10 cellular contexts compared by ENCODE assay signal in the genomic region with DNA sequence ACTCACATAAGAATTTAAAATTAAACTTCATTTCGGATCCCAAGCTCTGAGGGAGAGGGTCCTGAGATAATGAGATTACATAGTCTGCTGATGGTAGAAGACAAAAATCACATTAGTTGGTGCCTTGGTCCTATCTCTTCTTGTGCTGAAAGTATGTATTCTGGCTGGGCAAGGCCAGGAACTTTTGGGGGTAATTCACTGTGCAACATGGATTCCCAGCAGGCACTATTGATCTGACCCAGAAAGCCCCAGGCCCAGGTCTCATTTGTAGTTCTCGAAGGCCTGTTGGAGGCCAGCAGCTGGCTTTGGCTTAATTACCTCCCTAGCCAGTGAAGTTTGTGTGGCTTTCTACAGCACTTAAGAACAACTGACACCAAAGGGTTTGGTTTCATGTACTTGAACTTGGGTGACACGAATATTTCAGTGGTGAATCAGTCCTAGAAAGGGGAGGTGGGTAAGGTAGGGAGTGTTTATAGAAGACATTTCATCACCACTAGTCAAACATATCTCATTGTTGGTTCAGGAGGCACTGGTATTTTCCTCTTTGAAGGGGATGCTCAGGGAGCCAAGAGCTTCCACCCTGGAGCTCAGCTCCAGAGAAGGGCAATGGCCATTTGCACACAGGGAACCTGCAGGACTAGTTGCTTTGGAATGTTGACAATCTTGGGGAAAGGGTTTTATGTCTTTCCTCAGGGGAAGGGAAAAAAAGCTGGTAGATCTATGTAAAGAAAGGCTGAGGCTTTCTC.
A peak's percentile ranks its signal among the peaks of the same experiment; 100 is the strongest.
DNase-seq lines count a peak whose midpoint lies in the region; ATAC-seq and TF ChIP-seq lines count a peak whose summit lies in the region.
"Had no signal": no experiment of that assay in that cellular context is flagged by ENCODE, and none has a peak within 500 bp of the region (broad histone marks: within the 10 kb centered on the region; RNA-seq: fewer than 3 reads in every experiment).

No MANE protein-coding gene starts in this region.

- H3K27me3 ChIP-seq in hepatocyte = no peaks in the 10 kb centered on the region

- H3K4me1 ChIP-seq in hepatocyte (ENCODE audit: insufficient read depth) = peaks cover 18% of the 10 kb centered on the region

- H3K9me2 ChIP-seq in hepatocyte (replicated peaks; ENCODE audit: insufficient read depth) = no peaks in the 10 kb centered on the region

- no peaks in the 10 kb centered on the region for H3K9me3 ChIP-seq in hepatocyte (ENCODE audit: low read depth)

- no peaks in the 10 kb centered on the region for H3K79me2 ChIP-seq in hepatocyte

- no peak for TF ChIP-seq CTCF in hepatocyte (IDR thresholded peaks at IDR 0.05; ENCODE audit: poor library complexity)

- ATAC-seq in HG03097 (IDR thresholded peaks at IDR 0.05; ENCODE audit: low FRiP score, unreplicated experiment) (no peak), left ventricle myocardium superior (no peak), HG03280 (IDR thresholded peaks at IDR 0.05; ENCODE audit: unreplicated experiment) (no peak)

- H3K36me3 ChIP-seq in hepatocyte (replicated peaks; ENCODE audit: insufficient read depth, low read depth) = no peaks in the 10 kb centered on the region

- DNase-seq in SIG-M5 treated with dmso at 0.1 percent for 504 hours (lab: John Stamatoyannopoulos, UW; ENCODE audit: unreplicated experiment) = peak; percentile 81
- DNase-seq in SIG-M5 (lab: John Stamatoyannopoulos, UW) = no peak
- peak; percentile 29 to 40 for DNase-seq in SW 1271 (lab: John Stamatoyannopoulos, UW)
- peak; percentile 76 for DNase-seq in hepatocyte (ENCODE audit: low spot score)
- no peak for DNase-seq in nucleus accumbens (lab: John Stamatoyannopoulos, UW)
- no peak for DNase-seq in left ventricle myocardium superior
- DNase-seq: ACHN; stimulated activated CD4-positive, alpha-beta T cell treated with anti-CD3 and anti-CD28 coated beads, Interleukin-15, amount 100 ng/mL, for 24 hours had no signal

- peak overlapping the region; percentile 90 for H3K27ac ChIP-seq in hepatocyte

- H4K20me1 ChIP-seq in hepatocyte (ENCODE audit: insufficient read depth, poor library complexity, severe bottlenecking) = no peaks in the 10 kb centered on the region

- 71% methylated on average over 3 of the region's 3 CpGs for WGBS in hepatocyte (ENCODE audit: low lambda C conversion rate, missing lambda C conversion rate)

- intact Hi-C loops in left ventricle myocardium superior (cut with micrococcal nuclease) = no loop called here

- H3K4me2 ChIP-seq in hepatocyte = no peak overlapping the region

- H2AFZ ChIP-seq in hepatocyte = no peak overlapping the region

- H3K4me3 ChIP-seq in hepatocyte = no peak overlapping the region

Comparison
In these comparisons a context has a peak if more than half of its experiments do, and no peak if none do; other contexts are left out.
1. DNase-seq: peak in SIG-M5 treated with dmso at 0.1 percent for 504 hours (single experiment), SW 1271 (2 of 2) and hepatocyte (single experiment); none in SIG-M5 (single experiment), nucleus accumbens (0 of 56) and left ventricle myocardium superior (single experiment).